ENCODE assay signal across 1 cellular context in genomic region chr2:160583823-160584537, GRCh38.
TF ChIP-seq lines count a peak whose summit lies in the region.

No MANE protein-coding gene starts in this region.

TF ChIP-seq in SK-N-SH, 30 proteins besides CTCF, POLR2A, EP300 and RAD21 (continued from another document):
- TF ChIP-seq TEAD4 (IDR thresholded peaks at IDR 0.05; ENCODE audit: borderline replicate concordance, insufficient read depth) = no peak
TF ChIP-seq in SK-N-SH: peak in this region for 2.
